Comparison of ENCODE assay signal across 8 cellular contexts in genomic region chr17:46266656-46267544, GRCh38. TPM values are rescaled to one million over a fixed set of nuclear protein-coding genes. Genes with fewer than 3 reads are reported as not detected.
DNase-seq lines count a peak whose midpoint lies in the region; ATAC-seq and TF ChIP-seq lines count a peak whose summit lies in the region.

No MANE protein-coding gene starts in this region.

- no peaks in the 10 kb centered on the region for H3K36me3 ChIP-seq in DND-41 (ENCODE audit: insufficient read depth, low read length)

- no peaks in the 10 kb centered on the region for H3K36me3 Mint-ChIP-seq in nephron progenitor cell (ENCODE audit: low read depth)

- DNase-seq in DND-41 (peak; percentile 81), RPMI7951 (ENCODE audit: low read depth) (peak; percentile 86), fibroblast of the aortic adventitia (ENCODE audit: low read depth) (peak; percentile 78), nephron progenitor cell (peak; percentile 89)
- DNase-seq in Jurkat, Clone E6-1 (ENCODE audit: low read depth, low spot score): peak; percentile 47
- peak; percentile 74 for DNase-seq in activated T-helper 9 cell treated with anti-CD3 and anti-CD28 coated beads, Interleukin-2, amount 50 U/mL, for 16 hours (ENCODE audit: low read depth)
- DNase-seq in stimulated activated naive CD8-positive, alpha-beta T cell treated with anti-CD3 and anti-CD28 coated beads, Interleukin-15, Interleukin-2, amounts not matched to agents 100 U/mL and 50 U/mL, for 24 hours: peak; percentile 93

- peak overlapping the region; percentile 98 for H3K4me2 ChIP-seq in DND-41 (ENCODE audit: insufficient read depth, low read length)

- H3K27me3 ChIP-seq in DND-41 (ENCODE audit: insufficient read depth, low read length, poor library complexity): peaks cover 3% of the 10 kb centered on the region

- H3K4me1 ChIP-seq in DND-41 (ENCODE audit: insufficient read depth, low read length): peaks cover 35% of the 10 kb centered on the region

- no peaks in the 10 kb centered on the region for H3K9me3 ChIP-seq in DND-41 (ENCODE audit: insufficient read depth, low read length, severe bottlenecking)

- peak overlapping the region; percentile 55 to 90 for H3K4me3 ChIP-seq in DND-41 (ENCODE audit: low read depth in 1 of 2, low read length in 2 of 2)
- H3K4me3 ChIP-seq in Jurkat, Clone E6-1 (ENCODE audit: low read length): peak overlapping the region; percentile 75
- peak overlapping the region; percentile 79 for H3K4me3 ChIP-seq in fibroblast of the aortic adventitia (ENCODE audit: low read depth, low read length)

- peaks cover 17% of the 10 kb centered on the region for H3K4me1 Mint-ChIP-seq in nephron progenitor cell

- peak overlapping the region; percentile 66 for H3K27ac ChIP-seq in DND-41 (ENCODE audit: low read length)

- no peak for TF ChIP-seq CTCF in DND-41 (IDR thresholded peaks at IDR 0.05; ENCODE audit: borderline replicate concordance, extremely low read depth, low read length, poor library complexity, severe bottlenecking)
- no peak for TF ChIP-seq CTCF in fibroblast of the aortic adventitia (IDR thresholded peaks at IDR 0.05; ENCODE audit: insufficient read depth, low read length)
- no peak for TF ChIP-seq CTCF in nephron progenitor cell (IDR thresholded peaks at IDR 0.05)

- no peaks in the 10 kb centered on the region for H3K79me2 ChIP-seq in DND-41 (ENCODE audit: insufficient read depth, low read length)

- peak overlapping the region; percentile 88 for H3K4me3 Mint-ChIP-seq in nephron progenitor cell

- no peaks in the 10 kb centered on the region for H4K20me1 ChIP-seq in DND-41 (ENCODE audit: insufficient read depth, low read length)

- ATAC-seq in DND-41 (ENCODE audit: insufficient read depth, low read depth) (peak; percentile 86), GM21717 (IDR thresholded peaks at IDR 0.05; ENCODE audit: unreplicated experiment) (peak; percentile 61)
- peak; percentile 93 for ATAC-seq in stimulated activated naive CD8-positive, alpha-beta T cell treated with anti-CD3 and anti-CD28 coated beads, Interleukin-15, Interleukin-2, amounts not matched to agents 100 U/mL and 50 U/mL, for 24 hours

- peaks cover 97% of the 10 kb centered on the region for H3K27me3 Mint-ChIP-seq in nephron progenitor cell (ENCODE audit: low read depth, poor library complexity)

- H3K9ac ChIP-seq in DND-41 (ENCODE audit: low read depth, low read length): peak overlapping the region; percentile 69

- peak overlapping the region; percentile 46 for H3K27ac Mint-ChIP-seq in nephron progenitor cell

- H2AFZ ChIP-seq in DND-41 (ENCODE audit: low read depth, low read length): peak overlapping the region; percentile 90

- no peaks in the 10 kb centered on the region for H3K9me3 Mint-ChIP-seq in nephron progenitor cell

RNA-seq across cellular contexts. Expression of gene LRRC37A, which starts 28.0 kb away (rescaled TPM):
- 0.50 TPM for polyA plus RNA-seq in Jurkat, Clone E6-1 (2012; ENCODE audit: insufficient read depth, insufficient read length)
- total RNA-seq in RPMI7951 (2014; rRNA removed; shearing (Covaris generic)): 0.20 and 0.36 TPM in 2 replicates
- 1.4 and 2.3 TPM in 2 replicates for total RNA-seq in fibroblast of the aortic adventitia (ENCODE audit: low replicate concordance)

Comparison
In these comparisons a context has a peak if more than half of its experiments do, and no peak if none do; other contexts are left out.
1. Peak in every context shown above with its lines: DNase-seq, ATAC-seq, H3K4me3 ChIP-seq and H3K27ac ChIP-seq.